Comparison of ENCODE assay signal across 8 cellular contexts in genomic region chr16:48611329-48612137, GRCh38. TPM values are rescaled to one million over a fixed set of nuclear protein-coding genes. Genes with fewer than 3 reads are reported as not detected.
DNase-seq lines count a peak whose midpoint lies in the region; ATAC-seq and TF ChIP-seq lines count a peak whose summit lies in the region.

No MANE protein-coding gene starts in this region.

- no peak for TF ChIP-seq RAD21 in Ishikawa (IDR thresholded peaks at IDR 0.05; ENCODE audit: low read depth)

- peak; percentile 79 for ATAC-seq in esophagus mucosa

- no peak for TF ChIP-seq CTCF in GM10266 (IDR thresholded peaks at IDR 0.05; ENCODE audit: control insufficient read depth, insufficient read depth, low read depth, missing control alignments)

- TF ChIP-seq EP300 in Ishikawa (IDR thresholded peaks at IDR 0.05; ENCODE audit: borderline replicate concordance), result no peak

- peak; percentile 43 for DNase-seq in GM10266 (ENCODE audit: extremely low spot score)
- peak; percentile 74 to 82 for DNase-seq in activated CD4-positive, alpha-beta T cell treated with anti-CD3 and anti-CD28 coated beads, Interleukin-2, amount 50 U/mL, for 48 hours
- peak; percentile 87 for DNase-seq in stimulated activated CD4-positive, alpha-beta T cell treated with anti-CD3 and anti-CD28 coated beads, Interleukin-1b, Interleukin-23, amount 100 ng/mL, for 48 hours
- no peak for DNase-seq in occipital lobe (lab: John Stamatoyannopoulos, UW)
- DNase-seq in DMS114 treated with DMSO at 0.1 percent for 48 hours (lab: John Stamatoyannopoulos, UW; ENCODE audit: unreplicated experiment), result no peak
- no peak for DNase-seq in ecto neural progenitor cell (ENCODE audit: low spot score)

TF ChIP-seq in Ishikawa, 13 proteins besides CTCF, POLR2A, EP300 and RAD21:
- TF ChIP-seq EGR1 (IDR thresholded peaks at IDR 0.05), result no peak
- TF ChIP-seq MAX (IDR thresholded peaks at IDR 0.05), result no peak
- no peak for TF ChIP-seq TAF1 (IDR thresholded peaks at IDR 0.05; ENCODE audit: low read depth)
- no peak for TF ChIP-seq TCF12 (IDR thresholded peaks at IDR 0.05; ENCODE audit: low read depth)
- peak; percentile 86 for TF ChIP-seq USF1 (IDR thresholded peaks at IDR 0.05)
- no peak for TF ChIP-seq CREB1 (IDR thresholded peaks at IDR 0.05; ENCODE audit: low read depth)

RNA-seq across cellular contexts. Expression of gene N4BP1, which starts 1.6 kb away (rescaled TPM):
- 42.2 TPM for total RNA-seq in esophagus mucosa
- total RNA-seq in occipital lobe, result 37.9 TPM

Comparison
In these comparisons a context has a peak if more than half of its experiments do, and no peak if none do; other contexts are left out.
1. DNase-seq: peak in GM10266 (single experiment), activated CD4-positive, alpha-beta T cell treated with anti-CD3 and anti-CD28 coated beads, Interleukin-2, amount 50 U/mL, for 48 hours (2 of 2) and stimulated activated CD4-positive, alpha-beta T cell treated with anti-CD3 and anti-CD28 coated beads, Interleukin-1b, Interleukin-23, amount 100 ng/mL, for 48 hours (single experiment); none in occipital lobe (single experiment), DMS114 treated with DMSO at 0.1 percent for 48 hours (single experiment) and ecto neural progenitor cell (single experiment).